8 cellular contexts compared by ENCODE assay signal in genomic region chr7:128236924-128237586, GRCh38. TPM values are rescaled to one million over a fixed set of nuclear protein-coding genes. Genes with fewer than 3 reads are reported as not detected.
DNase-seq lines count a peak whose midpoint lies in the region; ATAC-seq and TF ChIP-seq lines count a peak whose summit lies in the region.

No MANE protein-coding gene starts in this region.

- no peaks in the 10 kb centered on the region for H3K4me1 ChIP-seq in CD8-positive, alpha-beta memory T cell (ENCODE audit: insufficient read depth, low read length)
- peaks cover 2% of the 10 kb centered on the region for H3K4me1 ChIP-seq in mesendoderm (ENCODE audit: control insufficient read depth, low read depth, low read length)

- peaks cover 12 to 24% (median 17%) of the 10 kb centered on the region in 5 donors for H3K9me3 Mint-ChIP-seq in CD8-positive, alpha-beta memory T cell
- peaks cover 9% of the 10 kb centered on the region for H3K9me3 Mint-ChIP-seq in activated naive CD8-positive, alpha-beta T cell treated with anti-CD3 and anti-CD28 coated beads for 36 hours

- no peak overlapping the region for H4K5ac ChIP-seq in mesendoderm (ENCODE audit: low read length)

- peak in 3 of 5 donors; percentile 3 to 50 (median 18) for DNase-seq in CD8-positive, alpha-beta memory T cell
- peak; percentile 59 for DNase-seq in NCI-H146 (lab: John Stamatoyannopoulos, UW)
- peak; percentile 4 for DNase-seq in activated naive CD8-positive, alpha-beta T cell treated with anti-CD3 and anti-CD28 coated beads for 36 hours
- DNase-seq in mesendoderm, result peak; percentile 76
- no peak for DNase-seq in iPS-NIHi11 (ENCODE audit: low spot score)
- DNase-seq in lower leg skin (ENCODE audit: low spot score in 2 of 2), result no peak

- no peak overlapping the region for H3K4ac ChIP-seq in mesendoderm (ENCODE audit: low read depth, low read length)

- H2BK120ac ChIP-seq in mesendoderm (ENCODE audit: low read depth, low read length), result no peak overlapping the region

- H3K4me3 ChIP-seq in CD8-positive, alpha-beta memory T cell (ENCODE audit: low read length), result no peak overlapping the region
- H3K4me3 ChIP-seq in mesendoderm (ENCODE audit: low read length) (no peak overlapping the region), lower leg skin (ENCODE audit: low read depth, poor library complexity, severe bottlenecking) (no peak overlapping the region)

- CTCF ChIA-PET in CD8-positive, alpha-beta memory T cell (lab: Charles Lee), result interaction anchor here (0.9 to 1.4 kb wide), 2 partner anchors 10 to 29 kb away, joined by 3 to 4 read pairs; no protein-coding TSS in a partner anchor

- H3K4me2 ChIP-seq in mesendoderm (ENCODE audit: low read length), result no peak overlapping the region

- no peaks in the 10 kb centered on the region for H3K36me3 ChIP-seq in CD8-positive, alpha-beta memory T cell (ENCODE audit: insufficient read depth, low read length)
- H3K36me3 ChIP-seq in mesendoderm (ENCODE audit: control insufficient read depth, insufficient read depth, low read length), result no peaks in the 10 kb centered on the region

- H3K79me2 ChIP-seq in mesendoderm (ENCODE audit: control insufficient read depth, insufficient read depth, low read length), result no peaks in the 10 kb centered on the region

- peak overlapping the region in 4 of 8 donors; percentile 8 to 86 (median 66) for H3K27ac Mint-ChIP-seq in CD8-positive, alpha-beta memory T cell
- H3K27ac Mint-ChIP-seq in activated naive CD8-positive, alpha-beta T cell treated with anti-CD3 and anti-CD28 coated beads for 36 hours, result no peak overlapping the region

- ATAC-seq in GM19467 (IDR thresholded peaks at IDR 0.05; ENCODE audit: unreplicated experiment), result peak; percentile 64
- ATAC-seq in HG02840 (IDR thresholded peaks at IDR 0.05; ENCODE audit: low FRiP score, unreplicated experiment), result no peak

- no peak overlapping the region for H3K9ac ChIP-seq in mesendoderm (ENCODE audit: low read length)

- H3K4me1 Mint-ChIP-seq in CD8-positive, alpha-beta memory T cell, result peaks cover 15 to 16% (median 15%) of the 10 kb centered on the region in 3 donors
- H3K4me1 Mint-ChIP-seq in activated naive CD8-positive, alpha-beta T cell treated with anti-CD3 and anti-CD28 coated beads for 36 hours, result peaks cover 8% of the 10 kb centered on the region

- no peaks in the 10 kb centered on the region for H3K9me3 ChIP-seq in CD8-positive, alpha-beta memory T cell (ENCODE audit: low read length)

- no CpG with 5 or more reads among the region's 1 CpG for WGBS in mesendoderm (ENCODE audit: extremely low coverage, insufficient coverage, low lambda C conversion rate)
- 52 to 70% methylated on average over 1 of the region's 1 CpG for WGBS in lower leg skin, 2 donors

- H3K4me3 Mint-ChIP-seq in CD8-positive, alpha-beta memory T cell, result no peak overlapping the region
- no peak overlapping the region for H3K4me3 Mint-ChIP-seq in activated naive CD8-positive, alpha-beta T cell treated with anti-CD3 and anti-CD28 coated beads for 36 hours

- no peak for TF ChIP-seq CTCF in lower leg skin (IDR thresholded peaks at IDR 0.05)

- H2AK5ac ChIP-seq in mesendoderm (ENCODE audit: low read length), result no peak overlapping the region

- H3K56ac ChIP-seq in mesendoderm (ENCODE audit: low read length), result no peak overlapping the region

- H4K8ac ChIP-seq in mesendoderm (ENCODE audit: low read depth, low read length), result no peak overlapping the region

- intact Hi-C loops in lower leg skin (cut with DNase I; ENCODE audit: low total_unique reads), result no loop called here

- H3K18ac ChIP-seq in mesendoderm (ENCODE audit: low read length), result no peak overlapping the region

- H3K23ac ChIP-seq in mesendoderm (ENCODE audit: low read length), result no peak overlapping the region

- no peaks in the 10 kb centered on the region for H3K27me3 ChIP-seq in CD8-positive, alpha-beta memory T cell (ENCODE audit: insufficient read depth, low read length, poor library complexity, severe bottlenecking)
- H3K27me3 ChIP-seq in mesendoderm (ENCODE audit: insufficient read depth, low read length, poor library complexity), result no peaks in the 10 kb centered on the region

- no peak overlapping the region for H2BK5ac ChIP-seq in mesendoderm (ENCODE audit: low read length)

- TF ChIP-seq POLR2A in lower leg skin (IDR thresholded peaks at IDR 0.05), result no peak

- H3K79me1 ChIP-seq in mesendoderm (ENCODE audit: low read length), result no peaks in the 10 kb centered on the region

- H3K27ac ChIP-seq in CD8-positive, alpha-beta memory T cell (ENCODE audit: low read depth, low read length), result no peak overlapping the region
- H3K27ac ChIP-seq in mesendoderm (ENCODE audit: low read depth, low read length), result no peak overlapping the region

- H3K27me3 Mint-ChIP-seq in CD8-positive, alpha-beta memory T cell, result peaks cover 21% of the 10 kb centered on the region in 2 donors
- peaks cover 15% of the 10 kb centered on the region for H3K27me3 Mint-ChIP-seq in activated naive CD8-positive, alpha-beta T cell treated with anti-CD3 and anti-CD28 coated beads for 36 hours

- no peak overlapping the region for H2BK15ac ChIP-seq in mesendoderm (replicated peaks; ENCODE audit: low read depth)

- peaks cover 0 to 18% (median 6%) of the 10 kb centered on the region in 3 donors for H3K36me3 Mint-ChIP-seq in CD8-positive, alpha-beta memory T cell
- peaks cover 1% of the 10 kb centered on the region for H3K36me3 Mint-ChIP-seq in activated naive CD8-positive, alpha-beta T cell treated with anti-CD3 and anti-CD28 coated beads for 36 hours

- POLR2A ChIA-PET in CD8-positive, alpha-beta memory T cell (lab: Charles Lee), result interaction anchor here (0.6 kb wide), 1 partner anchor 233 kb away, joined by 4 read pairs; no protein-coding TSS in a partner anchor

RNA-seq across cellular contexts. Expression of gene LEP, which starts 4.0 kb away (rescaled TPM):
- total RNA-seq in CD8-positive, alpha-beta memory T cell, result not detected
- polyA plus RNA-seq in CD8-positive, alpha-beta memory T cell, result not detected
- not detected for total RNA-seq in activated naive CD8-positive, alpha-beta T cell treated with anti-CD3 and anti-CD28 coated beads for 36 hours
- polyA plus RNA-seq in mesendoderm (2013, experiment 1 of 2), result not detected
- not detected for polyA plus RNA-seq in mesendoderm (2013, experiment 2 of 2)
- total RNA-seq in lower leg skin, result 10 to 100 TPM in 1 of 4 donors, 1 to 10 TPM in 2, under 1 TPM in 1; 0.54 to 10.2 (median 4.2) TPM

Comparison
In these comparisons a context has a peak if more than half of its experiments do, and no peak if none do; other contexts are left out.
1. DNase-seq: peak in CD8-positive, alpha-beta memory T cell (3 of 5), NCI-H146 (single experiment), activated naive CD8-positive, alpha-beta T cell treated with anti-CD3 and anti-CD28 coated beads for 36 hours (single experiment) and mesendoderm (single experiment); none in iPS-NIHi11 (single experiment) and lower leg skin (0 of 2).